ENCODE assay signal across 26 cellular contexts in the genomic region with DNA sequence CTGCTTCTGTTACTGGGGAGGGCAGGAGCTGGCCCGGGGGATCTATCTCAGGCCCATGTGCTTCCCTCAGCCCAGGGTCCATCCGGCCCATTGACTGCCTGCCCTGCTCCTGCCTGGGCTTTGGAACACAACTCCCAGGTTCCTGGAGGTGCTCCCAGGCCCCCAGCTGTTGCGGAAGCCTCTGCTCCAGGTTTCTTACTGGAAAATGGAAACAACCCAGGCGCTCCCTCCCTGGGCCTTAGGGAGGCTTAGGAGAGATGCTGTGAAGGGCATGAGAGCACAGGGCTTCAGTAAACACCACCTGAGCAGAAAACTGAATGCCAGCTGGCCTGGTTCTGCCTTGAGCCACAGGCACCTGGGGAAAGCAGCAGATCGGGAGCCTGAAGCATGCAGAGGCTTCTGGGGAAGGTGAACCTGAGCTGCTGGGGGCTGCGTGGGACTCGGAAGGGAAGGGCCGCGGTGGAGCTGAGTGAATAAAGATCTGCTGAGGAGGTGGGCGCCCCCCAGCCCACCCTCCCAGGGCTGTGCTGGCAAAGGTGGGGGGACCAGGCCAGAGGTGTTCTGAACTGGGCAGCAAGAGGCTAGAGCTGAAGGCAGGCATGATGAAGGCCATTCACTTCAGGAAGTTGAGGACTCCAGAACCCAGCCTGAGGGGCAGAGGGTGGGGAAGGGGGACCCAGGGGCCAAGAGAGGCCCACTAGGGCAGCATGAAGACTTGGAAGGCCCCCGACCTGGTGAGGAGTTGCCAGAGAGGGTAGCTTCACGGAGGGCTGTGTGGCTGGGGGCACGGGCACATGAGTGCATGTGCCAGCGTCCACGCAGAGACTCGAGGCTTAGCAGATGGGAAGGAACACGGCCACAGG.
DNase-seq lines count a peak whose midpoint lies in the region; ATAC-seq and TF ChIP-seq lines count a peak whose summit lies in the region.
"Had no signal": no experiment of that assay in that cellular context is flagged by ENCODE, and none has a peak within 500 bp of the region (broad histone marks: within the 10 kb centered on the region; RNA-seq: fewer than 3 reads in every experiment).

No MANE protein-coding gene starts in this region.

- H3K36me3 ChIP-seq in right atrium auricular region (no peaks in the 10 kb centered on the region), mesenchymal stem cell (ENCODE audit: control insufficient read depth in 1 of 2, insufficient read depth in 2 of 2, low read depth in 1 of 2, low read length in 2 of 2) (peaks cover 8 to 56% of the 10 kb centered on the region in 2 experiments), gastrocnemius medialis (no peaks in the 10 kb centered on the region)
- H3K36me3 ChIP-seq: MG63 had no signal

- H2AFZ ChIP-seq in mesenchymal stem cell (ENCODE audit: low read depth, low read length), result no peak overlapping the region

- DNase-seq in left ventricle myocardium superior, result peak; percentile 18
- no peak for DNase-seq in right atrium auricular region (ENCODE audit: low spot score)
- no peak for DNase-seq in activated naive CD8-positive, alpha-beta T cell treated with anti-CD3 and anti-CD28 coated beads for 36 hours
- no peak for DNase-seq in mesenchymal stem cell
- no peak for DNase-seq in activated CD4-positive, alpha-beta T cell treated with anti-CD3 and anti-CD28 coated beads, Interleukin-2, amount 50 U/mL, for 48 hours
- DNase-seq in activated CD4-positive, alpha-beta T cell treated with anti-CD3 and anti-CD28 coated beads, Interleukin-2, amount 50 U/mL, for 4 hours, result no peak
- no peak for DNase-seq in gastrocnemius medialis
- DNase-seq: activated CD4-positive, alpha-beta T cell treated with anti-CD3 and anti-CD28 coated beads for 4 hours; activated gamma-delta T cell; activated T-cell treated with anti-CD3 and anti-CD28 coated beads, Interleukin-2, amount 50 U/mL, for 1 hour; DMS153; effector CD8-positive, alpha-beta T cell; erythroblast; H7; head of caudate nucleus; MG63; NCI-H2081 treated with DMSO at 0.1 percent for 48 hours; PC-3; SHP77; stimulated activated CD4-positive, alpha-beta T cell treated with anti-CD3 and anti-CD28 coated beads, Interleukin-12 subunit alpha, Interleukin-12 subunit beta, amount 100 ng/mL, for 4 hours; stimulated activated CD4-positive, alpha-beta T cell treated with anti-CD3 and anti-CD28 coated beads, Interleukin-4, amount 100 ng/mL, for 4 hours had no signal

- peak overlapping the region; percentile 7 for H2BK15ac ChIP-seq in mesenchymal stem cell (ENCODE audit: low read depth, poor library complexity, severe bottlenecking)

- H3K18ac ChIP-seq in mesenchymal stem cell (ENCODE audit: low read depth in 1 of 2, low read length in 2 of 2), result no peak overlapping the region

- no peak overlapping the region for H2AK5ac ChIP-seq in mesenchymal stem cell (ENCODE audit: low read length, severe bottlenecking)

- TF ChIP-seq CTCF in right atrium auricular region (IDR thresholded peaks at IDR 0.05) (no peak), gastrocnemius medialis (IDR thresholded peaks at IDR 0.05 in 4 of 5, conservative IDR thresholded peaks at IDR 0.05 in 1 of 5) (no peak)

- WGBS in mesenchymal stem cell, result 98% methylated on average over 17 of the region's 17 CpGs

- H3K4me1 Mint-ChIP-seq in activated naive CD8-positive, alpha-beta T cell treated with anti-CD3 and anti-CD28 coated beads for 36 hours, result peaks cover 22% of the 10 kb centered on the region

- peaks cover 8% of the 10 kb centered on the region for H3K79me1 ChIP-seq in mesenchymal stem cell (replicated peaks; ENCODE audit: low read length, poor library complexity, severe bottlenecking)

- H4K91ac ChIP-seq in mesenchymal stem cell (ENCODE audit: low read length), result peak overlapping the region; percentile 32

- no peaks in the 10 kb centered on the region for H3K36me3 Mint-ChIP-seq in activated naive CD8-positive, alpha-beta T cell treated with anti-CD3 and anti-CD28 coated beads for 36 hours

- in situ Hi-C loops in gastrocnemius medialis (cut with MboI; ENCODE audit: low sequenced_read_pairs in 4 of 4), result no loop called here

- H2BK5ac ChIP-seq in mesenchymal stem cell (ENCODE audit: low read depth, low read length, poor library complexity, severe bottlenecking), result no peak overlapping the region

- no peak overlapping the region for H3K4me3 Mint-ChIP-seq in activated naive CD8-positive, alpha-beta T cell treated with anti-CD3 and anti-CD28 coated beads for 36 hours

- TF ChIP-seq POLR2A in gastrocnemius medialis (IDR thresholded peaks at IDR 0.05), result no peak

- no peak overlapping the region for H3K4me3 ChIP-seq in right atrium auricular region
- no peak overlapping the region for H3K4me3 ChIP-seq in mesenchymal stem cell (ENCODE audit: insufficient read depth in 1 of 2, low read depth in 1 of 2, low read length in 2 of 2)
- H3K4me3 ChIP-seq in gastrocnemius medialis, result no peak overlapping the region
- H3K4me3 ChIP-seq: lung, MG63 had no signal

- H4K8ac ChIP-seq in mesenchymal stem cell (ENCODE audit: low read length), result no peak overlapping the region

- H3K23ac ChIP-seq in mesenchymal stem cell (ENCODE audit: low read length in 2 of 2), result no peak overlapping the region

- H3K27ac ChIP-seq in right atrium auricular region (no peak overlapping the region), mesenchymal stem cell (ENCODE audit: low read length, poor library complexity, severe bottlenecking) (peak overlapping the region; percentile 11), gastrocnemius medialis (no peak overlapping the region)
- H3K27ac ChIP-seq: VCaP had no signal

- H3K4ac ChIP-seq in mesenchymal stem cell (ENCODE audit: low read depth in 1 of 2, low read length in 2 of 2), result no peak overlapping the region

- H2BK12ac ChIP-seq in mesenchymal stem cell (ENCODE audit: low read length in 2 of 2), result peak overlapping the region in 1 of 2 experiments; percentile 15

- no peaks in the 10 kb centered on the region for H3K27me3 Mint-ChIP-seq in activated naive CD8-positive, alpha-beta T cell treated with anti-CD3 and anti-CD28 coated beads for 36 hours
- H3K27me3 Mint-ChIP-seq: central memory CD8-positive, alpha-beta T cell had no signal

- no peaks in the 10 kb centered on the region for H3K27me3 ChIP-seq in right atrium auricular region
- no peaks in the 10 kb centered on the region for H3K27me3 ChIP-seq in mesenchymal stem cell (ENCODE audit: control insufficient read depth in 1 of 2, insufficient read depth in 1 of 2, low read length in 2 of 2)
- no peaks in the 10 kb centered on the region for H3K27me3 ChIP-seq in gastrocnemius medialis
- H3K27me3 ChIP-seq: MG63 had no signal

- peak overlapping the region; percentile 31 for H3K27ac Mint-ChIP-seq in activated naive CD8-positive, alpha-beta T cell treated with anti-CD3 and anti-CD28 coated beads for 36 hours

- H3K4me2 ChIP-seq in mesenchymal stem cell (ENCODE audit: low read length, poor library complexity, severe bottlenecking), result no peak overlapping the region

- H3K9me3 Mint-ChIP-seq in activated naive CD8-positive, alpha-beta T cell treated with anti-CD3 and anti-CD28 coated beads for 36 hours, result no peaks in the 10 kb centered on the region
- H3K9me3 Mint-ChIP-seq: central memory CD8-positive, alpha-beta T cell had no signal

- no peaks in the 10 kb centered on the region for H3K9me3 ChIP-seq in right atrium auricular region
- H3K9me3 ChIP-seq in mesenchymal stem cell (ENCODE audit: control insufficient read depth, low read length), result no peaks in the 10 kb centered on the region
- H3K9me3 ChIP-seq in gastrocnemius medialis, result no peaks in the 10 kb centered on the region
- H3K9me3 ChIP-seq: MG63 had no signal

- no peak for ATAC-seq in left ventricle myocardium superior
- no peak for ATAC-seq in HG03025 (IDR thresholded peaks at IDR 0.05; ENCODE audit: low FRiP score, unreplicated experiment)
- ATAC-seq in gastrocnemius medialis, result no peak
- ATAC-seq: PC-3, sciatic nerve had no signal

- H2BK120ac ChIP-seq in mesenchymal stem cell (ENCODE audit: low read depth, low read length), result no peak overlapping the region

- no peak overlapping the region for H3K9ac ChIP-seq in mesenchymal stem cell (ENCODE audit: low read length)

- H3K14ac ChIP-seq in mesenchymal stem cell (ENCODE audit: low read length in 2 of 2), result no peak overlapping the region

- intact Hi-C loops in left ventricle myocardium superior (cut with micrococcal nuclease), result no loop called here
- intact Hi-C loops in gastrocnemius medialis (cut with DNase I; ENCODE audit: low total_unique reads), result no loop called here

- peaks cover 0 to 80% of the 10 kb centered on the region in 2 donors for H3K4me1 ChIP-seq in right atrium auricular region
- peaks cover 74% of the 10 kb centered on the region for H3K4me1 ChIP-seq in mesenchymal stem cell (ENCODE audit: control insufficient read depth, insufficient read depth, low read depth, low read length)
- peaks cover 0 to 6% of the 10 kb centered on the region in 2 donors for H3K4me1 ChIP-seq in gastrocnemius medialis
